In genomic region chr7:82444220-82445049, GRCh38 we compare ENCODE assay signal across 9 cellular contexts. TPM values are rescaled to one million over a fixed set of nuclear protein-coding genes. Genes with fewer than 3 reads are reported as not detected.
DNase-seq lines count a peak whose midpoint lies in the region; ATAC-seq and TF ChIP-seq lines count a peak whose summit lies in the region.
"Had no signal": no experiment of that assay in that cellular context is flagged by ENCODE, and none has a peak within 500 bp of the region (broad histone marks: within the 10 kb centered on the region; RNA-seq: fewer than 3 reads in every experiment).

No MANE protein-coding gene starts in this region.

- H3K27ac Mint-ChIP-seq in activated naive CD8-positive, alpha-beta T cell treated with anti-CD3 and anti-CD28 coated beads, Interleukin-2, amount 10 ng/mL, durations not matched to agents 7 days and 5 days = no peak overlapping the region
- no peak overlapping the region for H3K27ac Mint-ChIP-seq in immature natural killer cell

- POLR2A ChIA-PET in activated naive CD8-positive, alpha-beta T cell treated with anti-CD3 and anti-CD28 coated beads, Interleukin-2, amount 10 ng/mL, durations not matched to agents 7 days and 5 days (lab: Charles Lee) = no interaction called here

- peaks cover 3% of the 10 kb centered on the region for H3K4me1 Mint-ChIP-seq in activated naive CD8-positive, alpha-beta T cell treated with anti-CD3 and anti-CD28 coated beads, Interleukin-2, amount 10 ng/mL, durations not matched to agents 7 days and 5 days
- H3K4me1 Mint-ChIP-seq in immature natural killer cell = peaks cover 3 to 8% of the 10 kb centered on the region in 2 donors

- 39 to 60% (median 47%) methylated on average over 19 to 24 of the region's 24 CpGs for WGBS in spleen, 5 donors

- TF ChIP-seq POLR2A in spleen (IDR thresholded peaks at IDR 0.05) = no peak

- peaks cover 0 to 39% (median 10%) of the 10 kb centered on the region in 6 donors for H3K4me1 ChIP-seq in spleen

- H3K9me3 Mint-ChIP-seq in activated naive CD8-positive, alpha-beta T cell treated with anti-CD3 and anti-CD28 coated beads, Interleukin-2, amount 10 ng/mL, durations not matched to agents 7 days and 5 days = no peaks in the 10 kb centered on the region
- peaks cover 3 to 31% (median 14%) of the 10 kb centered on the region in 6 donors for H3K9me3 Mint-ChIP-seq in immature natural killer cell

- H3K36me3 Mint-ChIP-seq in activated naive CD8-positive, alpha-beta T cell treated with anti-CD3 and anti-CD28 coated beads, Interleukin-2, amount 10 ng/mL, durations not matched to agents 7 days and 5 days = no peaks in the 10 kb centered on the region
- H3K36me3 Mint-ChIP-seq in immature natural killer cell = peaks cover 0 to 3% (median 3%) of the 10 kb centered on the region in 3 donors

- no peaks in the 10 kb centered on the region for H3K36me3 ChIP-seq in spleen

- H3K27ac ChIP-seq in spleen = peak overlapping the region in 7 of 8 donors; percentile 85 to 92 (median 89)

- ATAC-seq in activated naive CD8-positive, alpha-beta T cell treated with anti-CD3 and anti-CD28 coated beads, Interleukin-2, amount 10 ng/mL, durations not matched to agents 7 days and 5 days (ENCODE audit: low read depth) = peak; percentile 18
- ATAC-seq in HG03108 (IDR thresholded peaks at IDR 0.05; ENCODE audit: unreplicated experiment) = no peak
- ATAC-seq: K562 had no signal

- H3K9me3 ChIP-seq in spleen = no peaks in the 10 kb centered on the region

- peak overlapping the region; percentile 36 to 74 (median 52) for H3K4me3 ChIP-seq in spleen
- H3K4me3 ChIP-seq: K562 had no signal

- peaks cover 45% of the 10 kb centered on the region for H3K27me3 Mint-ChIP-seq in activated naive CD8-positive, alpha-beta T cell treated with anti-CD3 and anti-CD28 coated beads, Interleukin-2, amount 10 ng/mL, durations not matched to agents 7 days and 5 days
- peaks cover 5 to 18% (median 9%) of the 10 kb centered on the region in 3 donors for H3K27me3 Mint-ChIP-seq in immature natural killer cell (ENCODE audit: low read depth in 3 of 3)

- peak in 2 of 11 experiments; percentile 5 to 6 for TF ChIP-seq CTCF in spleen (IDR thresholded peaks at IDR 0.05 in 8 of 11, conservative IDR thresholded peaks at IDR 0.05 in 3 of 11)

- peak overlapping the region; percentile 51 for H3K4me3 Mint-ChIP-seq in activated naive CD8-positive, alpha-beta T cell treated with anti-CD3 and anti-CD28 coated beads, Interleukin-2, amount 10 ng/mL, durations not matched to agents 7 days and 5 days
- H3K4me3 Mint-ChIP-seq in immature natural killer cell = peak overlapping the region in 4 of 5 donors; percentile 9 to 46 (median 25)

- DNase-seq in EL (peak; percentile 23), NCI-H1417 (lab: John Stamatoyannopoulos, UW) (peak; percentile 87 to 99 (median 98)), immature natural killer cell (no peak), spleen (peak; percentile 64), SKM-1 treated with dmso at 0.1 percent for 144 hours (lab: John Stamatoyannopoulos, UW; ENCODE audit: unreplicated experiment) (no peak)
- DNase-seq in activated naive CD8-positive, alpha-beta T cell treated with anti-CD3 and anti-CD28 coated beads, Interleukin-2, amount 10 ng/mL, durations not matched to agents 7 days and 5 days = no peak
- DNase-seq in stimulated activated CD4-positive, alpha-beta T cell treated with anti-CD3 and anti-CD28 coated beads, Interleukin-4, amount 100 ng/mL, for 24 hours = no peak

- intact Hi-C loops in spleen (cut with DNase I; ENCODE audit: low total_unique reads) = no loop called here

- H3K27me3 ChIP-seq in spleen (replicated peaks in 1 of 7) = peaks cover 0 to 65% (median 24%) of the 10 kb centered on the region in 7 donors

RNA-seq across cellular contexts. Expression of gene CACNA2D1, which starts 0.9 kb away (rescaled TPM):
- total RNA-seq in activated naive CD8-positive, alpha-beta T cell treated with anti-CD3 and anti-CD28 coated beads, Interleukin-2, amount 10 ng/mL, durations not matched to agents 7 days and 5 days = not detected
- polyA plus RNA-seq in immature natural killer cell (not detected), spleen (1 to 10 TPM; 1.7 to 2.5 (median 1.9) TPM)
- total RNA-seq in spleen = 10 to 100 TPM; 12.3 to 24.0 (median 18.2) TPM
- polyA plus RNA-seq: K562 had no signal

Comparison
In these comparisons a context has a peak if more than half of its experiments do, and no peak if none do; other contexts are left out.
1. DNase-seq: peak in EL (single experiment), NCI-H1417 (3 of 3) and spleen (single experiment); none in activated naive CD8-positive, alpha-beta T cell treated with anti-CD3 and anti-CD28 coated beads, Interleukin-2, amount 10 ng/mL, durations not matched to agents 7 days and 5 days (single experiment), immature natural killer cell (0 of 3), stimulated activated CD4-positive, alpha-beta T cell treated with anti-CD3 and anti-CD28 coated beads, Interleukin-4, amount 100 ng/mL, for 24 hours (single experiment) and SKM-1 treated with dmso at 0.1 percent for 144 hours (single experiment).
2. RNA of gene CACNA2D1, which starts 0.9 kb away (total RNA-seq): 12.3 to 24.0 TPM in spleen; not detected in activated naive CD8-positive, alpha-beta T cell treated with anti-CD3 and anti-CD28 coated beads, Interleukin-2, amount 10 ng/mL, durations not matched to agents 7 days and 5 days; every median in the first group is over 10 times any median in the second.